ENCODE assay signal across 10 cellular contexts in genomic region chr2:160490760-160491367, GRCh38. TPM values are rescaled to one million over a fixed set of nuclear protein-coding genes. Genes with fewer than 3 reads are reported as not detected.
DNase-seq lines count a peak whose midpoint lies in the region; ATAC-seq and TF ChIP-seq lines count a peak whose summit lies in the region.
"Had no signal": no experiment of that assay in that cellular context is flagged by ENCODE, and none has a peak within 500 bp of the region (broad histone marks: within the 10 kb centered on the region; RNA-seq: fewer than 3 reads in every experiment).

No MANE protein-coding gene starts in this region.

- H3K27ac Mint-ChIP-seq in activated CD4-positive, alpha-beta T cell treated with anti-CD3 and anti-CD28 coated beads for 36 hours, result peak overlapping the region; percentile 96
- peak overlapping the region; percentile 97 for H3K27ac Mint-ChIP-seq in activated T-helper 17 cell treated with anti-CD3 and anti-CD28 coated beads, Interleukin-2, amount 50 U/mL, for 72 hours

- POLR2A ChIA-PET in activated CD4-positive, alpha-beta T cell treated with anti-CD3 and anti-CD28 coated beads for 36 hours (lab: Charles Lee), result interaction anchor here (0.7 kb wide), 1 partner anchor 99 kb away, joined by 3 read pairs; no protein-coding TSS in a partner anchor

- H3K9me3 Mint-ChIP-seq in activated CD4-positive, alpha-beta T cell treated with anti-CD3 and anti-CD28 coated beads for 36 hours (ENCODE audit: low read depth), result no peaks in the 10 kb centered on the region
- no peaks in the 10 kb centered on the region for H3K9me3 Mint-ChIP-seq in activated T-helper 17 cell treated with anti-CD3 and anti-CD28 coated beads, Interleukin-2, amount 50 U/mL, for 72 hours

- H3K4me1 ChIP-seq in right cardiac atrium (ENCODE audit: control insufficient read depth, insufficient read depth, low read length) (peaks cover 2% of the 10 kb centered on the region), stomach (peaks cover 0 to 51% (median 26%) of the 10 kb centered on the region in 4 donors)
- H3K4me1 ChIP-seq: prostate gland had no signal

- intact Hi-C loops in activated CD4-positive, alpha-beta T cell treated with anti-CD3 and anti-CD28 coated beads for 36 hours (cut with DNase I, micrococcal nuclease), result loop anchor here (2.0 to 10.0 kb wide), 4 partner anchors 62 to 674 kb away; partner anchors contain the start of gene TANK (in 2 of the 2)
- intact Hi-C loops in right cardiac atrium (cut with DNase I) (loop anchor here in 3 of 4 donors (5.0 to 10.0 kb wide), 9 partner anchors 39 to 481 kb away; no protein-coding TSS in a partner anchor), stomach (cut with DNase I; ENCODE audit: low total_unique reads) (no loop called here)

- no peak for TF ChIP-seq EP300 in stomach (IDR thresholded peaks at IDR 0.05)

- no peaks in the 10 kb centered on the region for H3K9me3 ChIP-seq in right cardiac atrium (ENCODE audit: control insufficient read depth, low read length)
- H3K9me3 ChIP-seq in stomach, result no peaks in the 10 kb centered on the region
- H3K9me3 ChIP-seq: prostate gland, thyroid gland had no signal

- no peaks in the 10 kb centered on the region for H3K36me3 Mint-ChIP-seq in activated CD4-positive, alpha-beta T cell treated with anti-CD3 and anti-CD28 coated beads for 36 hours (ENCODE audit: low read depth)
- H3K36me3 Mint-ChIP-seq in activated T-helper 17 cell treated with anti-CD3 and anti-CD28 coated beads, Interleukin-2, amount 50 U/mL, for 72 hours (ENCODE audit: low read depth), result peaks cover 21% of the 10 kb centered on the region

- peak overlapping the region; percentile 96 for H3K4me3 ChIP-seq in right cardiac atrium (ENCODE audit: low read length)
- peak overlapping the region in 2 of 4 donors; percentile 82 to 85 for H3K4me3 ChIP-seq in stomach

- CTCF ChIA-PET in activated CD4-positive, alpha-beta T cell treated with anti-CD3 and anti-CD28 coated beads for 36 hours (lab: Charles Lee), result interaction anchor here (0.8 kb wide), 2 partner anchors 63 to 137 kb away, joined by 3 read pairs; no protein-coding TSS in a partner anchor

- DNase-seq in activated CD4-positive, alpha-beta T cell treated with anti-CD3 and anti-CD28 coated beads for 36 hours, result no peak
- DNase-seq in activated CD4-positive, alpha-beta T cell treated with anti-CD3 and anti-CD28 coated beads for 1 hour, result no peak
- DNase-seq in right cardiac atrium (no peak), stomach (no peak), DMS 273 (lab: John Stamatoyannopoulos, UW; ENCODE audit: unreplicated experiment) (no peak), inferior parietal cortex (ENCODE audit: extremely low spot score) (no peak)
- DNase-seq: thyroid gland had no signal

- no peaks in the 10 kb centered on the region for H3K36me3 ChIP-seq in stomach
- H3K36me3 ChIP-seq: prostate gland, thyroid gland had no signal

- H3K27me3 ChIP-seq in right cardiac atrium (ENCODE audit: control insufficient read depth, insufficient read depth) (no peaks in the 10 kb centered on the region), stomach (peaks cover 0 to 11% (median 0%) of the 10 kb centered on the region in 3 donors)
- H3K27me3 ChIP-seq: thyroid gland had no signal

- no peak for TF ChIP-seq CTCF in stomach (IDR thresholded peaks at IDR 0.05)

- TF ChIP-seq POLR2A in stomach (IDR thresholded peaks at IDR 0.05), result no peak

- H3K27me3 Mint-ChIP-seq in activated CD4-positive, alpha-beta T cell treated with anti-CD3 and anti-CD28 coated beads for 36 hours, result no peaks in the 10 kb centered on the region
- H3K27me3 Mint-ChIP-seq in activated T-helper 17 cell treated with anti-CD3 and anti-CD28 coated beads, Interleukin-2, amount 50 U/mL, for 72 hours, result no peaks in the 10 kb centered on the region

- peak overlapping the region; percentile 91 for H3K4me3 Mint-ChIP-seq in activated CD4-positive, alpha-beta T cell treated with anti-CD3 and anti-CD28 coated beads for 36 hours
- peak overlapping the region; percentile 93 for H3K4me3 Mint-ChIP-seq in activated T-helper 17 cell treated with anti-CD3 and anti-CD28 coated beads, Interleukin-2, amount 50 U/mL, for 72 hours

- H3K4me1 Mint-ChIP-seq in activated CD4-positive, alpha-beta T cell treated with anti-CD3 and anti-CD28 coated beads for 36 hours, result peaks cover 64% of the 10 kb centered on the region
- peaks cover 38% of the 10 kb centered on the region for H3K4me1 Mint-ChIP-seq in activated T-helper 17 cell treated with anti-CD3 and anti-CD28 coated beads, Interleukin-2, amount 50 U/mL, for 72 hours

- 28% methylated on average over 4 of the region's 4 CpGs for whole genome bisulfite sequencing in right cardiac atrium
- 56 to 73% (median 66%) methylated on average over 4 of the region's 4 CpGs for WGBS in stomach, 5 donors

- H3K27ac ChIP-seq in right cardiac atrium (ENCODE audit: low read length) (no peak overlapping the region), stomach (peak overlapping the region in 3 of 5 donors; percentile 94 to 97 (median 95))

- ATAC-seq in activated CD4-positive, alpha-beta T cell treated with anti-CD3 and anti-CD28 coated beads for 36 hours, result no peak
- ATAC-seq in activated T-helper 17 cell treated with anti-CD3 and anti-CD28 coated beads, Interleukin-2, amount 50 U/mL, for 72 hours (replicated peaks), result peak; percentile 8
- no peak for ATAC-seq in right cardiac atrium
- ATAC-seq in GM19455 (IDR thresholded peaks at IDR 0.05; ENCODE audit: unreplicated experiment), result no peak

RNA-seq across cellular contexts. Expression of gene RBMS1, which starts 2.7 kb away (rescaled TPM):
- 10 to 100 TPM; 39.3 to 47.7 TPM for total RNA-seq in activated CD4-positive, alpha-beta T cell treated with anti-CD3 and anti-CD28 coated beads for 36 hours
- 10 to 100 TPM; 45.0 to 62.1 TPM for total RNA-seq in activated T-helper 17 cell treated with anti-CD3 and anti-CD28 coated beads, Interleukin-2, amount 50 U/mL, for 72 hours
- total RNA-seq in right cardiac atrium (10 to 100 TPM; 56.8 to 73.5 (median 66.8) TPM), stomach (100 to 1,000 TPM in 1 of 5 donors, 10 to 100 TPM in 3, 1 to 10 TPM in 1; 4.3 to 134 (median 32.7) TPM)
- polyA plus RNA-seq in right cardiac atrium (41.7 TPM), stomach (10 to 100 TPM; 15.6 to 27.5 (median 24.7) TPM)
